In the genomic region with DNA sequence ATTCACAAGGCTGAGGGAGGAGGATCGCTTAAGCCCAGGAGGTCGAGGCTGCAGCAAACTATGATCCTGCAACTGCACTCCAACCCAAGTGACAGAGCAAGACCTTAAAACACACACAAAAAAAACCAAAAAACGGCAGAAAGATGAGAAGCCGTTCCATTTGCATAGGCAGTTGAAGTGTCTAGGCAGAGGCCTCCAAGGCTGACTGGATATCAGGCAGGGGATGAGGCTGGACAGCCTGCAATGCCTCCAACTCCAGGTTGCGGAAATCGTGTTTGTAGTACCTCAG, we compare ENCODE assay signal across 9 cellular contexts. TPM values are rescaled to one million over a fixed set of nuclear protein-coding genes. Genes with fewer than 3 reads are reported as not detected.
DNase-seq lines count a peak whose midpoint lies in the region; ATAC-seq and TF ChIP-seq lines count a peak whose summit lies in the region.
"Had no signal": no experiment of that assay in that cellular context is flagged by ENCODE, and none has a peak within 500 bp of the region (broad histone marks: within the 10 kb centered on the region; RNA-seq: fewer than 3 reads in every experiment).

No MANE protein-coding gene starts in this region.

- no peak for ATAC-seq in activated naive CD8-positive, alpha-beta T cell treated with anti-CD3 and anti-CD28 coated beads, Interleukin-2, amount 50 U/mL, for 24 hours
- no peak for ATAC-seq in left lung

- TF ChIP-seq POLR2A in testis (IDR thresholded peaks at IDR 0.05) = no peak

- intact Hi-C loops in left lung (cut with DNase I) (loop anchor here in 1 of 2 donors (2.0 kb wide), 1 partner anchor 77 kb away; no protein-coding TSS in a partner anchor), testis (cut with DNase I; ENCODE audit: low total_unique reads) (loop anchor here (5.0 kb wide), 1 partner anchor 74 kb away; no protein-coding TSS in a partner anchor)

- TF ChIP-seq CTCF in left lung (IDR thresholded peaks at IDR 0.05) = no peak
- no peak for TF ChIP-seq CTCF in testis (IDR thresholded peaks at IDR 0.05)

- H3K27ac Mint-ChIP-seq in activated CD4-positive, alpha-beta T cell treated with anti-CD3 and anti-CD28 coated beads, Interleukin-2, amount 10 ng/mL, durations not matched to agents 7 days and 5 days = peak overlapping the region; percentile 99
- H3K27ac Mint-ChIP-seq in activated naive CD8-positive, alpha-beta T cell treated with anti-CD3 and anti-CD28 coated beads, Interleukin-2, amount 50 U/mL, for 24 hours = peak overlapping the region; percentile 99

- WGBS in testis, 2 donors = 15 to 21% methylated on average over 6 of the region's 6 CpGs

- no peaks in the 10 kb centered on the region for H3K9me3 Mint-ChIP-seq in activated CD4-positive, alpha-beta T cell treated with anti-CD3 and anti-CD28 coated beads, Interleukin-2, amount 10 ng/mL, durations not matched to agents 7 days and 5 days
- H3K9me3 Mint-ChIP-seq in activated naive CD8-positive, alpha-beta T cell treated with anti-CD3 and anti-CD28 coated beads, Interleukin-2, amount 50 U/mL, for 24 hours = no peaks in the 10 kb centered on the region

- no peaks in the 10 kb centered on the region for H3K27me3 ChIP-seq in left lung
- no peaks in the 10 kb centered on the region for H3K27me3 ChIP-seq in testis

- H3K9me3 ChIP-seq in left lung = no peaks in the 10 kb centered on the region
- no peaks in the 10 kb centered on the region for H3K9me3 ChIP-seq in testis
- H3K9me3 ChIP-seq: mucosa of descending colon had no signal

- peak overlapping the region; percentile 33 to 73 for H3K4me3 ChIP-seq in left lung
- peak overlapping the region; percentile 78 to 87 for H3K4me3 ChIP-seq in testis

- H3K36me3 ChIP-seq in left lung (peaks cover 0 to 5% of the 10 kb centered on the region in 2 donors), testis (ENCODE audit: low read depth, missing control alignments) (no peaks in the 10 kb centered on the region)

- H3K36me3 Mint-ChIP-seq in activated CD4-positive, alpha-beta T cell treated with anti-CD3 and anti-CD28 coated beads, Interleukin-2, amount 10 ng/mL, durations not matched to agents 7 days and 5 days (ENCODE audit: low read depth) = no peaks in the 10 kb centered on the region
- H3K36me3 Mint-ChIP-seq in activated naive CD8-positive, alpha-beta T cell treated with anti-CD3 and anti-CD28 coated beads, Interleukin-2, amount 50 U/mL, for 24 hours (ENCODE audit: low read depth) = peaks cover 2% of the 10 kb centered on the region

- no peak for DNase-seq in activated CD4-positive, alpha-beta T cell treated with anti-CD3 and anti-CD28 coated beads, Interleukin-2, amount 10 ng/mL, durations not matched to agents 7 days and 5 days
- DNase-seq in activated CD4-positive, alpha-beta T cell treated with anti-CD3 and anti-CD28 coated beads for 1 hour = no peak
- no peak for DNase-seq in activated naive CD8-positive, alpha-beta T cell treated with anti-CD3 and anti-CD28 coated beads, Interleukin-2, amount 50 U/mL, for 24 hours
- DNase-seq in left lung (no peak), testis (no peak), COLO668 (lab: John Stamatoyannopoulos, UW; ENCODE audit: unreplicated experiment) (no peak), DMS79 (lab: John Stamatoyannopoulos, UW) (no peak), SKM-1 (lab: John Stamatoyannopoulos, UW; ENCODE audit: unreplicated experiment) (no peak)

- CTCF ChIA-PET in activated CD4-positive, alpha-beta T cell treated with anti-CD3 and anti-CD28 coated beads, Interleukin-2, amount 10 ng/mL, durations not matched to agents 7 days and 5 days (lab: Charles Lee) = interaction anchor here (0.6 to 4.4 kb wide), 3 partner anchors 75 to 123 kb away, joined by 3 to 30 read pairs (median 4); no protein-coding TSS in a partner anchor

- POLR2A ChIA-PET in activated CD4-positive, alpha-beta T cell treated with anti-CD3 and anti-CD28 coated beads, Interleukin-2, amount 10 ng/mL, durations not matched to agents 7 days and 5 days (lab: Charles Lee) = no interaction called here

- H3K4me1 ChIP-seq in left lung (peaks cover 2 to 21% of the 10 kb centered on the region in 2 donors), testis (peaks cover 6% of the 10 kb centered on the region)

- H3K4me3 Mint-ChIP-seq in activated CD4-positive, alpha-beta T cell treated with anti-CD3 and anti-CD28 coated beads, Interleukin-2, amount 10 ng/mL, durations not matched to agents 7 days and 5 days = peak overlapping the region; percentile 88
- H3K4me3 Mint-ChIP-seq in activated naive CD8-positive, alpha-beta T cell treated with anti-CD3 and anti-CD28 coated beads, Interleukin-2, amount 50 U/mL, for 24 hours = peak overlapping the region; percentile 97

- peaks cover 24% of the 10 kb centered on the region for H3K4me1 Mint-ChIP-seq in activated CD4-positive, alpha-beta T cell treated with anti-CD3 and anti-CD28 coated beads, Interleukin-2, amount 10 ng/mL, durations not matched to agents 7 days and 5 days
- peaks cover 13% of the 10 kb centered on the region for H3K4me1 Mint-ChIP-seq in activated naive CD8-positive, alpha-beta T cell treated with anti-CD3 and anti-CD28 coated beads, Interleukin-2, amount 50 U/mL, for 24 hours

- H3K27me3 Mint-ChIP-seq in activated CD4-positive, alpha-beta T cell treated with anti-CD3 and anti-CD28 coated beads, Interleukin-2, amount 10 ng/mL, durations not matched to agents 7 days and 5 days = no peaks in the 10 kb centered on the region
- H3K27me3 Mint-ChIP-seq in activated naive CD8-positive, alpha-beta T cell treated with anti-CD3 and anti-CD28 coated beads, Interleukin-2, amount 50 U/mL, for 24 hours = no peaks in the 10 kb centered on the region

- H3K27ac ChIP-seq in left lung (peak overlapping the region; percentile 98), testis (peak overlapping the region in 1 of 2 donors; percentile 67)

RNA-seq across cellular contexts. Expression of a gene that starts 2.0 kb away (rescaled TPM):
- total RNA-seq in activated CD4-positive, alpha-beta T cell treated with anti-CD3 and anti-CD28 coated beads, Interleukin-2, amount 10 ng/mL, durations not matched to agents 7 days and 5 days = 10 to 100 TPM; 21.7 to 22.4 TPM
- 10 to 100 TPM; 11.2 to 18.7 TPM for total RNA-seq in left lung
- total RNA-seq in testis = 100 to 1,000 TPM; 142 to 149 TPM
- polyA plus RNA-seq in testis (ENCODE audit: insufficient read depth, low read depth, low replicate concordance) = 47.0 TPM

RNA-seq across cellular contexts. Expression of a gene that starts 25.0 kb away (rescaled TPM):
- under 1 TPM; 0.22 to 0.31 TPM for total RNA-seq in activated CD4-positive, alpha-beta T cell treated with anti-CD3 and anti-CD28 coated beads, Interleukin-2, amount 10 ng/mL, durations not matched to agents 7 days and 5 days
- total RNA-seq in left lung (1 to 10 TPM; 4.5 to 7.9 TPM), testis (1 to 10 TPM; 5.9 to 9.0 TPM)
- 5.6 TPM for polyA plus RNA-seq in testis (ENCODE audit: insufficient read depth, low read depth, low replicate concordance)

RNA-seq across cellular contexts. Expression of a gene that starts 27.5 kb away (rescaled TPM):
- total RNA-seq in activated CD4-positive, alpha-beta T cell treated with anti-CD3 and anti-CD28 coated beads, Interleukin-2, amount 10 ng/mL, durations not matched to agents 7 days and 5 days = 10 to 100 TPM; 18.4 to 19.0 TPM
- 10 to 100 TPM; 20.7 to 23.2 TPM for total RNA-seq in left lung
- total RNA-seq in testis = 10 to 100 TPM; 68.6 to 75.0 TPM
- polyA plus RNA-seq in testis (ENCODE audit: insufficient read depth, low read depth, low replicate concordance) = 29.1 TPM

RNA-seq across cellular contexts. Expression of a gene that starts 27.5 kb away (rescaled TPM):
- total RNA-seq in activated CD4-positive, alpha-beta T cell treated with anti-CD3 and anti-CD28 coated beads, Interleukin-2, amount 10 ng/mL, durations not matched to agents 7 days and 5 days = 10 to 100 TPM; 21.8 to 22.1 TPM
- 10 to 100 TPM; 25.8 to 29.3 TPM for total RNA-seq in left lung
- total RNA-seq in testis = 10 to 100 TPM; 49.6 to 57.4 TPM
- 40.2 TPM for polyA plus RNA-seq in testis (ENCODE audit: insufficient read depth, low read depth, low replicate concordance)

RNA-seq across cellular contexts. Expression of a gene that starts 36.2 kb away (rescaled TPM):
- total RNA-seq in activated CD4-positive, alpha-beta T cell treated with anti-CD3 and anti-CD28 coated beads, Interleukin-2, amount 10 ng/mL, durations not matched to agents 7 days and 5 days = 10 to 100 TPM; 26.5 to 26.6 TPM
- total RNA-seq in left lung (10 to 100 TPM; 12.1 to 16.4 TPM), testis (10 to 100 TPM; 45.7 to 45.8 TPM)
- polyA plus RNA-seq in testis (ENCODE audit: insufficient read depth, low read depth, low replicate concordance) = 41.4 TPM

Comparison
In these comparisons a context has a peak if more than half of its experiments do, and no peak if none do; other contexts are left out.
1. RNA of a gene that starts 2.0 kb away (total RNA-seq): 142 to 149 TPM in testis; 21.7 to 22.4 TPM in activated CD4-positive, alpha-beta T cell treated with anti-CD3 and anti-CD28 coated beads, Interleukin-2, amount 10 ng/mL, durations not matched to agents 7 days and 5 days and 11.2 to 18.7 TPM in left lung; every median in the first group is over 4 times any median in the second.
2. RNA of a gene that starts 25.0 kb away (total RNA-seq): 5.9 to 9.0 TPM in testis and 4.5 to 7.9 TPM in left lung; 0.22 to 0.31 TPM in activated CD4-positive, alpha-beta T cell treated with anti-CD3 and anti-CD28 coated beads, Interleukin-2, amount 10 ng/mL, durations not matched to agents 7 days and 5 days; every median in the first group is over 4 times any median in the second.